In genomic region chr9:133815781-133816180, GRCh38 we compare ENCODE assay signal across 28 cellular contexts.
"Had no signal": no experiment of that assay in that cellular context is flagged by ENCODE, and none has a peak within 500 bp of the region (broad histone marks: within the 10 kb centered on the region; RNA-seq: fewer than 3 reads in every experiment).

No MANE protein-coding gene starts in this region.

- ATAC-seq: activated CD8-positive, alpha-beta T cell treated with anti-CD3 and anti-CD28 coated beads for 36 hours; activated T-cell treated with anti-CD3 and anti-CD28 coated beads, Interleukin-2, amount 50 U/mL, for 72 hours; activated T-helper 17 cell treated with anti-CD3 and anti-CD28 coated beads, Interleukin-2, amount 50 U/mL, for 72 hours had no signal

- H3K4me3 Mint-ChIP-seq: activated CD4-positive, alpha-beta T cell treated with anti-CD3 and anti-CD28 coated beads, Interleukin-2, amount 10 ng/mL, durations not matched to agents 24 days and 14 days; activated CD8-positive, alpha-beta T cell treated with anti-CD3 and anti-CD28 coated beads for 36 hours; activated naive CD8-positive, alpha-beta T cell treated with anti-CD3 and anti-CD28 coated beads for 36 hours; activated T-cell treated with anti-CD3 and anti-CD28 coated beads, Interleukin-2, amount 50 U/mL, for 72 hours; activated T-helper 17 cell treated with anti-CD3 and anti-CD28 coated beads, Interleukin-2, amount 50 U/mL, for 72 hours had no signal

- H3K4me1 Mint-ChIP-seq: activated CD4-positive, alpha-beta T cell treated with anti-CD3 and anti-CD28 coated beads, Interleukin-2, amount 10 ng/mL, durations not matched to agents 24 days and 14 days; activated naive CD8-positive, alpha-beta T cell treated with anti-CD3 and anti-CD28 coated beads for 36 hours; activated T-helper 17 cell treated with anti-CD3 and anti-CD28 coated beads, Interleukin-2, amount 50 U/mL, for 72 hours had no signal

- H3K27ac Mint-ChIP-seq: activated CD4-positive, alpha-beta T cell treated with anti-CD3 and anti-CD28 coated beads, Interleukin-2, amount 10 ng/mL, durations not matched to agents 24 days and 14 days; activated CD8-positive, alpha-beta T cell treated with anti-CD3 and anti-CD28 coated beads for 36 hours; activated naive CD8-positive, alpha-beta T cell treated with anti-CD3 and anti-CD28 coated beads for 36 hours; activated T-cell treated with anti-CD3 and anti-CD28 coated beads, Interleukin-2, amount 50 U/mL, for 72 hours; activated T-helper 17 cell treated with anti-CD3 and anti-CD28 coated beads, Interleukin-2, amount 50 U/mL, for 72 hours had no signal

- H3K27me3 ChIP-seq: cardiac muscle cell, Peyer's patch, SJCRH30 had no signal

- H3K36me3 Mint-ChIP-seq: activated naive CD8-positive, alpha-beta T cell treated with anti-CD3 and anti-CD28 coated beads for 36 hours had no signal

- H3K9me3 ChIP-seq: Peyer's patch, SJCRH30 had no signal

- DNase-seq: activated CD4-positive, alpha-beta T cell treated with anti-CD3 and anti-CD28 coated beads, Interleukin-2, amount 10 ng/mL, durations not matched to agents 24 days and 14 days; activated CD4-positive, alpha-beta T cell treated with anti-CD3 and anti-CD28 coated beads, Interleukin-2, amount 50 U/mL, for 4 hours; activated CD8-positive, alpha-beta T cell treated with anti-CD3 and anti-CD28 coated beads for 36 hours; activated effector memory CD4-positive, alpha-beta T cell treated with anti-CD3 and anti-CD28 coated beads, Interleukin-2, amount 50 U/mL, for 16 hours; activated naive CD4-positive, alpha-beta T cell; activated naive CD4-positive, alpha-beta T cell treated with anti-CD3 and anti-CD28 coated beads, Interleukin-2, amount 50 U/mL, for 16 hours; activated naive CD8-positive, alpha-beta T cell treated with anti-CD3 and anti-CD28 coated beads for 36 hours; activated T-cell treated with anti-CD3 and anti-CD28 coated beads, Interleukin-2, amount 50 U/mL, for 1 hour; activated T-cell treated with anti-CD3 and anti-CD28 coated beads, Interleukin-2, amount 50 U/mL, for 72 hours; amniotic stem cell; aorta; Karpas-422; KBM-7; NCI-H1105; NCI-H1417 treated with DMSO at 0.1 percent for 48 hours; NCI-H187 treated with DMSO at 0.1 percent for 48 hours; NCI-H2081; NCI-H2171 treated with DMSO at 0.1 percent for 48 hours; NCI-H2227 treated with DMSO at 0.1 percent for 48 hours; NCI-H446; NCI-H524; Peyer's patch; Right ventricle myocardium superior; SJCRH30; T1000 had no signal

- H3K9me3 Mint-ChIP-seq: activated CD4-positive, alpha-beta T cell treated with anti-CD3 and anti-CD28 coated beads, Interleukin-2, amount 10 ng/mL, durations not matched to agents 24 days and 14 days; activated CD8-positive, alpha-beta T cell treated with anti-CD3 and anti-CD28 coated beads for 36 hours; activated naive CD8-positive, alpha-beta T cell treated with anti-CD3 and anti-CD28 coated beads for 36 hours; activated T-cell treated with anti-CD3 and anti-CD28 coated beads, Interleukin-2, amount 50 U/mL, for 72 hours; activated T-helper 17 cell treated with anti-CD3 and anti-CD28 coated beads, Interleukin-2, amount 50 U/mL, for 72 hours had no signal

- H3K27me3 Mint-ChIP-seq: activated CD4-positive, alpha-beta T cell treated with anti-CD3 and anti-CD28 coated beads, Interleukin-2, amount 10 ng/mL, durations not matched to agents 24 days and 14 days; activated CD8-positive, alpha-beta T cell treated with anti-CD3 and anti-CD28 coated beads for 36 hours; activated naive CD8-positive, alpha-beta T cell treated with anti-CD3 and anti-CD28 coated beads for 36 hours; activated T-helper 17 cell treated with anti-CD3 and anti-CD28 coated beads, Interleukin-2, amount 50 U/mL, for 72 hours had no signal

- H3K4me1 ChIP-seq: Peyer's patch had no signal

- H3K4me3 ChIP-seq: cardiac muscle cell, Peyer's patch, SJCRH30, SK-N-MC had no signal

- H3K36me3 ChIP-seq: cardiac muscle cell had no signal

- H3K27ac ChIP-seq: cardiac muscle cell, Peyer's patch, SJCRH30, SK-N-MC had no signal
